28 cellular contexts compared by ENCODE assay signal in genomic region chr1:97368296-97368695, GRCh38.
DNase-seq lines count a peak whose midpoint lies in the region; ATAC-seq, FAIRE-seq and TF ChIP-seq lines count a peak whose summit lies in the region.
"Had no signal": no experiment of that assay in that cellular context is flagged by ENCODE, and none has a peak within 500 bp of the region (broad histone marks: within the 10 kb centered on the region; RNA-seq: fewer than 3 reads in every experiment).

No MANE protein-coding gene starts in this region.

- H3K4me1 ChIP-seq in mammary epithelial cell (ENCODE audit: insufficient read depth, low read length) (peaks cover 37% of the 10 kb centered on the region), foreskin keratinocyte (peaks cover 21% of the 10 kb centered on the region), pancreas (no peaks in the 10 kb centered on the region)
- H3K4me1 ChIP-seq: BE2C, BLaER1 had no signal

- H4K20me1 ChIP-seq in mammary epithelial cell (ENCODE audit: insufficient read depth, low read length): no peaks in the 10 kb centered on the region
- H4K20me1 ChIP-seq: BLaER1 had no signal

- H3K27ac ChIP-seq in mammary epithelial cell (ENCODE audit: insufficient read depth, low read depth, low read length) (no peak overlapping the region), foreskin keratinocyte (no peak overlapping the region), pancreas (no peak overlapping the region)
- H3K27ac ChIP-seq: 22Rv1, BLaER1 had no signal

- FAIRE-seq in pancreas (lab: Jason Lieb, UNC): no peak
- FAIRE-seq: A204.1, GM12878, GM12892, GM18507 had no signal

- TF ChIP-seq CTCF in mammary epithelial cell (conservative IDR thresholded peaks at IDR 0.05 in 1 of 2, IDR thresholded peaks at IDR 0.05 in 1 of 2; ENCODE audit: extremely low read depth in 1 of 2, insufficient read depth in 1 of 2, low read depth in 1 of 2, low read length in 2 of 2) (no peak), MCF 10A (IDR thresholded peaks at IDR 0.05; ENCODE audit: unreplicated experiment) (no peak), epithelial cell of esophagus (IDR thresholded peaks at IDR 0.05; ENCODE audit: insufficient read depth, low read depth, low read length, missing control alignments) (no peak), foreskin keratinocyte (conservative IDR thresholded peaks at IDR 0.05) (no peak), pancreas (IDR thresholded peaks at IDR 0.05) (no peak)

- DNase-seq in mammary epithelial cell: peak; percentile 33
- no peak for DNase-seq in MCF 10A (ENCODE audit: unreplicated experiment)
- DNase-seq in epithelial cell of esophagus (ENCODE audit: low read depth): peak; percentile 51
- DNase-seq in foreskin keratinocyte: peak; percentile 60 to 66
- no peak for DNase-seq in 8988T
- DNase-seq in pancreas: no peak
- DNase-seq: ACHN; BE2C; C1 segment of cervical spinal cord; CD4-positive, alpha-beta memory T cell; CD4-positive, CD25-positive, alpha-beta regulatory T cell; CD8-positive, alpha-beta memory T cell; COR-L47; DMS 273 treated with DMSO at 0.1 percent for 48 hours; DMS153; DMS53; DMS79; DND-41; EL; GDM1 had no signal

- H3K4me1 Mint-ChIP-seq in MCF 10A (ENCODE audit: insufficient read depth, unreplicated experiment): peaks cover 8% of the 10 kb centered on the region
- H3K4me1 Mint-ChIP-seq: CD14-positive monocyte; CD4-positive, CD25-positive, alpha-beta regulatory T cell; CD8-positive, alpha-beta memory T cell had no signal

- no peak overlapping the region for H3K4me3 Mint-ChIP-seq in MCF 10A (ENCODE audit: unreplicated experiment)
- H3K4me3 Mint-ChIP-seq: CD14-positive monocyte; CD4-positive, alpha-beta memory T cell; CD4-positive, CD25-positive, alpha-beta regulatory T cell; CD8-positive, alpha-beta memory T cell had no signal

- H3K9ac ChIP-seq in mammary epithelial cell (ENCODE audit: insufficient read depth, low read length): no peak overlapping the region
- H3K9ac ChIP-seq: BLaER1 had no signal

- H3K9me3 Mint-ChIP-seq in MCF 10A (ENCODE audit: unreplicated experiment): no peaks in the 10 kb centered on the region
- H3K9me3 Mint-ChIP-seq: CD8-positive, alpha-beta memory T cell had no signal

- H3K4me3 ChIP-seq in mammary epithelial cell (replicated peaks in 1 of 3; ENCODE audit: insufficient read depth in 1 of 3, low read depth in 2 of 3, low read length in 3 of 3) (no peak overlapping the region), epithelial cell of esophagus (ENCODE audit: low read length) (no peak overlapping the region), pancreas (no peak overlapping the region)
- H3K4me3 ChIP-seq: BLaER1, GM12878 had no signal

- H3K4me2 ChIP-seq in mammary epithelial cell (ENCODE audit: insufficient read depth, low read depth, low read length): no peak overlapping the region
- H3K4me2 ChIP-seq: BLaER1 had no signal

- no peaks in the 10 kb centered on the region for H3K27me3 Mint-ChIP-seq in MCF 10A (ENCODE audit: insufficient read depth, unreplicated experiment)
- H3K27me3 Mint-ChIP-seq: CD4-positive, alpha-beta memory T cell; CD4-positive, CD25-positive, alpha-beta regulatory T cell; CD8-positive, alpha-beta memory T cell had no signal

- POLR2A ChIA-PET in MCF 10A (lab: Yijun Ruan, JAX): interaction anchor here (1.6 kb wide), 1 partner anchor 27 kb away, joined by 3 read pairs; no protein-coding TSS in a partner anchor

- dilution Hi-C loops in mammary epithelial cell (cut with HindIII; ENCODE audit: low sequenced_read_pairs): no loop called here

- H3K79me2 ChIP-seq in mammary epithelial cell (ENCODE audit: insufficient read depth, low read length): no peaks in the 10 kb centered on the region

- no peaks in the 10 kb centered on the region for H3K27me3 ChIP-seq in mammary epithelial cell (ENCODE audit: insufficient read depth, low read length)
- no peaks in the 10 kb centered on the region for H3K27me3 ChIP-seq in foreskin keratinocyte
- no peaks in the 10 kb centered on the region for H3K27me3 ChIP-seq in pancreas
- H3K27me3 ChIP-seq: BE2C, BLaER1 had no signal

- CTCF ChIA-PET in mammary epithelial cell (lab: Charles Lee; ENCODE audit: low non-redundant PET) (no interaction called here), MCF 10A (lab: Yijun Ruan, JAX) (interaction anchor here (0.8 kb wide), 1 partner anchor 157 kb away, joined by 3 read pairs; no protein-coding TSS in a partner anchor)

- intact Hi-C loops in mammary epithelial cell (cut with micrococcal nuclease): no loop called here
- intact Hi-C loops in MCF 10A (cut with micrococcal nuclease): no loop called here
- intact Hi-C loops in pancreas (cut with DNase I): no loop called here

- H2AFZ ChIP-seq in mammary epithelial cell (ENCODE audit: low read depth, low read length): no peak overlapping the region

- H3K9me3 ChIP-seq in mammary epithelial cell (replicated peaks; ENCODE audit: insufficient read depth, low read length) (no peaks in the 10 kb centered on the region), pancreas (no peaks in the 10 kb centered on the region)
- H3K9me3 ChIP-seq: BE2C, BLaER1 had no signal

- H3K27ac Mint-ChIP-seq in MCF 10A (ENCODE audit: low read depth, unreplicated experiment): no peak overlapping the region
- H3K27ac Mint-ChIP-seq: CD14-positive monocyte; CD4-positive, alpha-beta memory T cell; CD4-positive, CD25-positive, alpha-beta regulatory T cell; CD8-positive, alpha-beta memory T cell had no signal

- in situ Hi-C loops in mammary epithelial cell (cut with MboI; ENCODE audit: low sequenced_read_pairs in 2 of 2): no loop called here

- 93% methylated on average over 1 of the region's 1 CpG for WGBS in mammary epithelial cell (ENCODE audit: low coverage, missing lambda C conversion rate)
- WGBS in pancreas, 2 donors: 91 to 100% methylated on average over 1 of the region's 1 CpG

- no TSS peak for BruUV-seq in mammary epithelial cell (replicated peaks; lab: Mats Ljungman, UMichigan)
- no TSS peak for BruUV-seq in MCF 10A (replicated peaks; lab: Mats Ljungman, UMichigan)

- H3K36me3 ChIP-seq in mammary epithelial cell (ENCODE audit: insufficient read depth, low read length): no peaks in the 10 kb centered on the region
- no peaks in the 10 kb centered on the region for H3K36me3 ChIP-seq in pancreas
- H3K36me3 ChIP-seq: BE2C, BLaER1 had no signal

- peak; percentile 22 for ATAC-seq in foreskin keratinocyte
- no peak for ATAC-seq in HG03196 (IDR thresholded peaks at IDR 0.05; ENCODE audit: unreplicated experiment)
- ATAC-seq in pancreas: no peak
- ATAC-seq: GM12878 had no signal

- peaks cover 20% of the 10 kb centered on the region for H3K36me3 Mint-ChIP-seq in MCF 10A (ENCODE audit: insufficient read depth, unreplicated experiment)

Comparison
In these comparisons a context has a peak if more than half of its experiments do, and no peak if none do; other contexts are left out.
1. DNase-seq: peak in mammary epithelial cell (single experiment), epithelial cell of esophagus (single experiment) and foreskin keratinocyte (2 of 2); none in MCF 10A (single experiment), 8988T (single experiment) and pancreas (0 of 6).